10 cellular contexts compared by ENCODE assay signal in genomic region chr15:84702961-84703482, GRCh38. TPM values are rescaled to one million over a fixed set of nuclear protein-coding genes. Genes with fewer than 3 reads are reported as not detected.
A peak's percentile ranks its signal among the peaks of the same experiment; 100 is the strongest.
DNase-seq lines count a peak whose midpoint lies in the region; ATAC-seq and TF ChIP-seq lines count a peak whose summit lies in the region.
"Had no signal": no experiment of that assay in that cellular context is flagged by ENCODE, and none has a peak within 500 bp of the region (broad histone marks: within the 10 kb centered on the region; RNA-seq: fewer than 3 reads in every experiment).

No MANE protein-coding gene starts in this region.

- no peak overlapping the region for H2AFZ ChIP-seq in trophoblast cell (ENCODE audit: insufficient read depth, low read length, poor library complexity)

- no peak overlapping the region for H3K27ac ChIP-seq in CD4-positive, alpha-beta T cell (ENCODE audit: low read depth, low read length)
- no peak overlapping the region for H3K27ac ChIP-seq in trophoblast cell (ENCODE audit: low read depth, low read length)

- peak overlapping the region; percentile 63 for H3K27ac Mint-ChIP-seq in CD4-positive, alpha-beta T cell
- H3K27ac Mint-ChIP-seq in activated T-helper 17 cell treated with anti-CD3 and anti-CD28 coated beads, Interleukin-2, amount 50 U/mL, for 72 hours: peak overlapping the region; percentile 18
- H3K27ac Mint-ChIP-seq in activated T-helper 1 cell treated with anti-CD3 and anti-CD28 coated beads, Interleukin-12 subunit alpha, Interleukin-12 subunit beta, Interleukin-2, Interleukin-4 antibody, amounts not matched to agents 30 ng/mL and 10 ng/mL and 1 ng/mL, durations not matched to agents 14 hours and 24 hours and 36 hours: no peak overlapping the region

- peaks cover 0 to 2% of the 10 kb centered on the region in 2 experiments for H3K36me3 ChIP-seq in trophoblast cell (ENCODE audit: control insufficient read depth in 1 of 2, insufficient read depth in 2 of 2, low read length in 2 of 2)
- H3K36me3 ChIP-seq: breast epithelium had no signal

- no peak for DNase-seq in CD4-positive, alpha-beta T cell
- DNase-seq in left cardiac atrium (peak; percentile 63), trophoblast cell (no peak), omental fat pad (ENCODE audit: low spot score) (no peak)
- DNase-seq in activated T-helper 1 cell treated with anti-CD3 and anti-CD28 coated beads, Interleukin-12 subunit alpha, Interleukin-12 subunit beta, Interleukin-2, Interleukin-4 antibody, amounts not matched to agents 30 ng/mL and 10 ng/mL and 1 ng/mL, durations not matched to agents 14 hours and 24 hours and 36 hours (ENCODE audit: low spot score): no peak
- no peak for DNase-seq in central memory CD4-positive, alpha-beta T cell
- DNase-seq: NCI-H2171 had no signal

- H3K27me3 Mint-ChIP-seq in CD4-positive, alpha-beta T cell: no peaks in the 10 kb centered on the region
- no peaks in the 10 kb centered on the region for H3K27me3 Mint-ChIP-seq in activated T-helper 17 cell treated with anti-CD3 and anti-CD28 coated beads, Interleukin-2, amount 50 U/mL, for 72 hours
- H3K27me3 Mint-ChIP-seq in activated T-helper 1 cell treated with anti-CD3 and anti-CD28 coated beads, Interleukin-12 subunit alpha, Interleukin-12 subunit beta, Interleukin-2, Interleukin-4 antibody, amounts not matched to agents 30 ng/mL and 10 ng/mL and 1 ng/mL, durations not matched to agents 14 hours and 24 hours and 36 hours (ENCODE audit: insufficient read depth): no peaks in the 10 kb centered on the region

- intact Hi-C loops in CD4-positive, alpha-beta T cell (cut with DNase I, micrococcal nuclease): loop anchor here in 1 of 2 experiments (2.0 kb wide), 1 partner anchor 14 kb away; the partner anchor contains the start of gene SEC11A
- intact Hi-C loops in left cardiac atrium (cut with DNase I): no loop called here
- intact Hi-C loops in activated T-helper 1 cell treated with anti-CD3 and anti-CD28 coated beads, Interleukin-12 subunit alpha, Interleukin-12 subunit beta, Interleukin-2, Interleukin-4 antibody, amounts not matched to agents 30 ng/mL and 10 ng/mL and 1 ng/mL, durations not matched to agents 14 hours and 24 hours and 36 hours (cut with micrococcal nuclease): no loop called here

- H3K4me3 Mint-ChIP-seq in CD4-positive, alpha-beta T cell: no peak overlapping the region
- no peak overlapping the region for H3K4me3 Mint-ChIP-seq in activated T-helper 17 cell treated with anti-CD3 and anti-CD28 coated beads, Interleukin-2, amount 50 U/mL, for 72 hours
- no peak overlapping the region for H3K4me3 Mint-ChIP-seq in activated T-helper 1 cell treated with anti-CD3 and anti-CD28 coated beads, Interleukin-12 subunit alpha, Interleukin-12 subunit beta, Interleukin-2, Interleukin-4 antibody, amounts not matched to agents 30 ng/mL and 10 ng/mL and 1 ng/mL, durations not matched to agents 14 hours and 24 hours and 36 hours

- no peaks in the 10 kb centered on the region for H3K4me1 ChIP-seq in trophoblast cell (ENCODE audit: control insufficient read depth in 1 of 2, insufficient read depth in 2 of 2, low read length in 2 of 2)
- H3K4me1 ChIP-seq: breast epithelium had no signal

- H3K4me1 Mint-ChIP-seq in CD4-positive, alpha-beta T cell (ENCODE audit: low read depth): peaks cover 67% of the 10 kb centered on the region
- H3K4me1 Mint-ChIP-seq in activated T-helper 17 cell treated with anti-CD3 and anti-CD28 coated beads, Interleukin-2, amount 50 U/mL, for 72 hours: peaks cover 46% of the 10 kb centered on the region
- peaks cover 51% of the 10 kb centered on the region for H3K4me1 Mint-ChIP-seq in activated T-helper 1 cell treated with anti-CD3 and anti-CD28 coated beads, Interleukin-12 subunit alpha, Interleukin-12 subunit beta, Interleukin-2, Interleukin-4 antibody, amounts not matched to agents 30 ng/mL and 10 ng/mL and 1 ng/mL, durations not matched to agents 14 hours and 24 hours and 36 hours (ENCODE audit: low read depth)

- CTCF ChIA-PET in CD4-positive, alpha-beta T cell (lab: Charles Lee): no interaction called here

- peaks cover 16% of the 10 kb centered on the region for H3K36me3 Mint-ChIP-seq in CD4-positive, alpha-beta T cell (ENCODE audit: low read depth)
- peaks cover 66% of the 10 kb centered on the region for H3K36me3 Mint-ChIP-seq in activated T-helper 17 cell treated with anti-CD3 and anti-CD28 coated beads, Interleukin-2, amount 50 U/mL, for 72 hours (ENCODE audit: low read depth)
- H3K36me3 Mint-ChIP-seq in activated T-helper 1 cell treated with anti-CD3 and anti-CD28 coated beads, Interleukin-12 subunit alpha, Interleukin-12 subunit beta, Interleukin-2, Interleukin-4 antibody, amounts not matched to agents 30 ng/mL and 10 ng/mL and 1 ng/mL, durations not matched to agents 14 hours and 24 hours and 36 hours (ENCODE audit: low read depth): peaks cover 15% of the 10 kb centered on the region

- POLR2A ChIA-PET in CD4-positive, alpha-beta T cell (lab: Charles Lee): interaction anchor here (0.6 to 3.0 kb wide), 4 partner anchors 13 to 392 kb away, joined by 3 to 11 read pairs (median 4); partner anchors contain the start of gene SEC11A

- no peaks in the 10 kb centered on the region for H3K9me3 ChIP-seq in CD4-positive, alpha-beta T cell (ENCODE audit: control insufficient read depth, low read length)
- H3K9me3 ChIP-seq in trophoblast cell (ENCODE audit: insufficient read depth, low read depth, low read length): no peaks in the 10 kb centered on the region
- H3K9me3 ChIP-seq: breast epithelium had no signal

- H4K12ac ChIP-seq in trophoblast cell (ENCODE audit: low read depth, low read length): no peak overlapping the region

- H2AK5ac ChIP-seq in trophoblast cell (ENCODE audit: low read length): no peak overlapping the region

- no CpG with 5 or more reads among the region's 4 CpGs for WGBS in trophoblast cell (ENCODE audit: extremely low coverage, insufficient coverage, insufficient read length)

- no peak overlapping the region for H3K18ac ChIP-seq in trophoblast cell (ENCODE audit: low read length)

- H3K14ac ChIP-seq in trophoblast cell (ENCODE audit: low read length): no peak overlapping the region

- H4K8ac ChIP-seq in trophoblast cell (ENCODE audit: low read depth, low read length): no peak overlapping the region

- ATAC-seq in CD4-positive, alpha-beta T cell (ENCODE audit: poor library complexity): no peak
- peak; percentile 58 for ATAC-seq in activated T-helper 17 cell treated with anti-CD3 and anti-CD28 coated beads, Interleukin-2, amount 50 U/mL, for 72 hours (replicated peaks)
- ATAC-seq in left cardiac atrium (peak; percentile 87), GM18517 (IDR thresholded peaks at IDR 0.05; ENCODE audit: unreplicated experiment) (no peak), omental fat pad (ENCODE audit: low FRiP score) (no peak)

- no peak overlapping the region for H3K23ac ChIP-seq in trophoblast cell (ENCODE audit: low read length)

- H3K79me1 ChIP-seq in trophoblast cell (ENCODE audit: low read length): no peaks in the 10 kb centered on the region

- H2BK12ac ChIP-seq in trophoblast cell (ENCODE audit: low read length): no peak overlapping the region

- H3K4ac ChIP-seq in trophoblast cell (ENCODE audit: low read depth, low read length): peak overlapping the region; percentile 13

- H2BK5ac ChIP-seq in trophoblast cell (ENCODE audit: low read depth, low read length, poor library complexity): no peak overlapping the region

- H3K9me3 Mint-ChIP-seq in CD4-positive, alpha-beta T cell: no peaks in the 10 kb centered on the region
- H3K9me3 Mint-ChIP-seq in activated T-helper 17 cell treated with anti-CD3 and anti-CD28 coated beads, Interleukin-2, amount 50 U/mL, for 72 hours: no peaks in the 10 kb centered on the region
- no peaks in the 10 kb centered on the region for H3K9me3 Mint-ChIP-seq in activated T-helper 1 cell treated with anti-CD3 and anti-CD28 coated beads, Interleukin-12 subunit alpha, Interleukin-12 subunit beta, Interleukin-2, Interleukin-4 antibody, amounts not matched to agents 30 ng/mL and 10 ng/mL and 1 ng/mL, durations not matched to agents 14 hours and 24 hours and 36 hours

- no peak for TF ChIP-seq CTCF in CD4-positive, alpha-beta T cell (IDR thresholded peaks at IDR 0.05)
- no peak for TF ChIP-seq CTCF in omental fat pad (IDR thresholded peaks at IDR 0.05)

- no peak overlapping the region for H3K4me3 ChIP-seq in trophoblast cell (ENCODE audit: low read depth, low read length)
- H3K4me3 ChIP-seq: breast epithelium had no signal

- no peak overlapping the region for H4K91ac ChIP-seq in trophoblast cell (ENCODE audit: low read depth, low read length)

- no peak overlapping the region for H2BK120ac ChIP-seq in trophoblast cell (ENCODE audit: insufficient read depth, low read length, poor library complexity)

- H3K4me2 ChIP-seq in trophoblast cell (ENCODE audit: low read length): no peak overlapping the region

- H3K27me3 ChIP-seq in CD4-positive, alpha-beta T cell (ENCODE audit: control insufficient read depth, insufficient read depth, low read length): no peaks in the 10 kb centered on the region
- H3K27me3 ChIP-seq in trophoblast cell (ENCODE audit: insufficient read depth, low read length): no peaks in the 10 kb centered on the region
- H3K27me3 ChIP-seq: breast epithelium had no signal

- no peak overlapping the region for H3K9ac ChIP-seq in trophoblast cell (ENCODE audit: low read length)

- H3K79me2 ChIP-seq in trophoblast cell (ENCODE audit: control insufficient read depth, insufficient read depth, low read length, poor library complexity): peaks cover 13% of the 10 kb centered on the region

RNA-seq across cellular contexts. Expression of gene SEC11A, which starts 12.9 kb away (rescaled TPM):
- 10 to 100 TPM; 44.1 to 47.0 TPM for total RNA-seq in CD4-positive, alpha-beta T cell
- total RNA-seq in activated T-helper 17 cell treated with anti-CD3 and anti-CD28 coated beads, Interleukin-2, amount 50 U/mL, for 72 hours: 100 to 1,000 TPM; 111 to 116 TPM
- 100 to 1,000 TPM in 1 of 2 donors, 10 to 100 TPM in 1; 98.1 to 104 TPM for total RNA-seq in left cardiac atrium
- polyA plus RNA-seq in trophoblast cell (2013): 316 and 319 TPM in 2 replicates
- 100 to 1,000 TPM; 131 to 191 (median 149) TPM for total RNA-seq in omental fat pad
- 97.3 and 105 TPM in 2 replicates for total RNA-seq in activated T-helper 1 cell treated with anti-CD3 and anti-CD28 coated beads, Interleukin-12 subunit alpha, Interleukin-12 subunit beta, Interleukin-2, Interleukin-4 antibody, amounts not matched to agents 30 ng/mL and 10 ng/mL and 1 ng/mL, durations not matched to agents 14 hours and 24 hours and 36 hours

RNA-seq across cellular contexts. Expression of gene NMB, which starts 45.0 kb away (rescaled TPM):
- total RNA-seq in CD4-positive, alpha-beta T cell: 1 to 10 TPM; 2.2 to 3.7 TPM
- 1 to 10 TPM; 7.8 TPM for total RNA-seq in activated T-helper 17 cell treated with anti-CD3 and anti-CD28 coated beads, Interleukin-2, amount 50 U/mL, for 72 hours
- total RNA-seq in left cardiac atrium (10 to 100 TPM; 14.7 to 31.6 TPM), omental fat pad (10 to 100 TPM; 18.4 to 89.3 (median 29.9) TPM)
- polyA plus RNA-seq in trophoblast cell (2013): 9.5 and 10.1 TPM in 2 replicates
- 3.0 and 3.5 TPM in 2 replicates for total RNA-seq in activated T-helper 1 cell treated with anti-CD3 and anti-CD28 coated beads, Interleukin-12 subunit alpha, Interleukin-12 subunit beta, Interleukin-2, Interleukin-4 antibody, amounts not matched to agents 30 ng/mL and 10 ng/mL and 1 ng/mL, durations not matched to agents 14 hours and 24 hours and 36 hours

RNA-seq across cellular contexts. Expression of gene ZNF592, which starts 45.4 kb away (rescaled TPM):
- total RNA-seq in CD4-positive, alpha-beta T cell: 10 to 100 TPM; 37.5 to 38.2 TPM
- total RNA-seq in activated T-helper 17 cell treated with anti-CD3 and anti-CD28 coated beads, Interleukin-2, amount 50 U/mL, for 72 hours: 10 to 100 TPM; 23.8 to 36.8 TPM
- total RNA-seq in left cardiac atrium (10 to 100 TPM; 17.0 to 19.3 TPM), omental fat pad (10 to 100 TPM; 13.7 to 22.8 (median 20.0) TPM)
- polyA plus RNA-seq in trophoblast cell (2013): 25.3 and 25.7 TPM in 2 replicates
- total RNA-seq in activated T-helper 1 cell treated with anti-CD3 and anti-CD28 coated beads, Interleukin-12 subunit alpha, Interleukin-12 subunit beta, Interleukin-2, Interleukin-4 antibody, amounts not matched to agents 30 ng/mL and 10 ng/mL and 1 ng/mL, durations not matched to agents 14 hours and 24 hours and 36 hours: 29.9 and 30.9 TPM in 2 replicates

RNA-seq across cellular contexts. Expression of gene WDR73, which starts 48.9 kb away (rescaled TPM):
- total RNA-seq in CD4-positive, alpha-beta T cell: 10 to 100 TPM; 17.8 to 23.7 TPM
- total RNA-seq in activated T-helper 17 cell treated with anti-CD3 and anti-CD28 coated beads, Interleukin-2, amount 50 U/mL, for 72 hours: 10 to 100 TPM; 14.8 to 22.5 TPM
- total RNA-seq in left cardiac atrium (10 to 100 TPM; 13.0 to 14.7 TPM), omental fat pad (10 to 100 TPM; 13.7 to 26.8 (median 20.4) TPM)
- 12.8 and 12.9 TPM in 2 replicates for polyA plus RNA-seq in trophoblast cell (2013)
- total RNA-seq in activated T-helper 1 cell treated with anti-CD3 and anti-CD28 coated beads, Interleukin-12 subunit alpha, Interleukin-12 subunit beta, Interleukin-2, Interleukin-4 antibody, amounts not matched to agents 30 ng/mL and 10 ng/mL and 1 ng/mL, durations not matched to agents 14 hours and 24 hours and 36 hours: 27.8 and 33.5 TPM in 2 replicates

Comparison
In these comparisons a context has a peak if more than half of its experiments do, and no peak if none do; other contexts are left out.
1. ATAC-seq: peak in activated T-helper 17 cell treated with anti-CD3 and anti-CD28 coated beads, Interleukin-2, amount 50 U/mL, for 72 hours (single experiment) and left cardiac atrium (2 of 2); none in CD4-positive, alpha-beta T cell (single experiment), GM18517 (single experiment) and omental fat pad (single experiment).